Comparison of ENCODE assay signal across 25 cellular contexts in genomic region chr16:85142771-85143211, GRCh38. TPM values are rescaled to one million over a fixed set of nuclear protein-coding genes. Genes with fewer than 3 reads are reported as not detected.
"Had no signal": no experiment of that assay in that cellular context is flagged by ENCODE, and none has a peak within 500 bp of the region (broad histone marks: within the 10 kb centered on the region; RNA-seq: fewer than 3 reads in every experiment).

No MANE protein-coding gene starts in this region.

- H3K4me3 ChIP-seq: ascending aorta, body of pancreas, PC-9, SK-N-MC had no signal

- H3K36me3 Mint-ChIP-seq: activated CD8-positive, alpha-beta memory T cell treated with anti-CD3 and anti-CD28 coated beads, Interleukin-2, amount 10 ng/mL, durations not matched to agents 7 days and 5 days; activated naive CD4-positive, alpha-beta T cell treated with anti-CD3 and anti-CD28 coated beads, Interleukin-2, amount 50 U/mL, for 72 hours; T-cell had no signal

- H3K4me3 Mint-ChIP-seq: activated B cell treated with CpG ODN at 0.5 μM for 24 hours; activated CD4-positive, alpha-beta T cell treated with anti-CD3 and anti-CD28 coated beads, Interleukin-2, amount 10 ng/mL, durations not matched to agents 24 days and 14 days; activated CD8-positive, alpha-beta memory T cell treated with anti-CD3 and anti-CD28 coated beads, Interleukin-2, amount 10 ng/mL, durations not matched to agents 7 days and 5 days; activated naive CD8-positive, alpha-beta T cell treated with anti-CD3 and anti-CD28 coated beads, Interleukin-2, amount 50 U/mL, for 24 hours; activated T-cell treated with anti-CD3 and anti-CD28 coated beads, Interleukin-2, amount 50 U/mL, for 24 hours; activated T-helper 1 cell treated with anti-CD3 and anti-CD28 coated beads, Interleukin-12 subunit alpha, Interleukin-12 subunit beta, Interleukin-2, Interleukin-4 antibody, amounts not matched to agents 30 ng/mL and 10 ng/mL and 1 ng/mL, durations not matched to agents 14 hours and 24 hours and 36 hours; T-cell had no signal

- H3K27ac Mint-ChIP-seq: activated B cell treated with CpG ODN at 0.5 μM for 24 hours; activated CD4-positive, alpha-beta T cell treated with anti-CD3 and anti-CD28 coated beads, Interleukin-2, amount 10 ng/mL, durations not matched to agents 24 days and 14 days; activated CD8-positive, alpha-beta memory T cell treated with anti-CD3 and anti-CD28 coated beads, Interleukin-2, amount 10 ng/mL, durations not matched to agents 7 days and 5 days; activated naive CD4-positive, alpha-beta T cell treated with anti-CD3 and anti-CD28 coated beads, Interleukin-2, amount 50 U/mL, for 72 hours; activated naive CD8-positive, alpha-beta T cell treated with anti-CD3 and anti-CD28 coated beads, Interleukin-2, amount 50 U/mL, for 24 hours; activated T-cell treated with anti-CD3 and anti-CD28 coated beads, Interleukin-2, amount 50 U/mL, for 24 hours; activated T-helper 1 cell treated with anti-CD3 and anti-CD28 coated beads, Interleukin-12 subunit alpha, Interleukin-12 subunit beta, Interleukin-2, Interleukin-4 antibody, amounts not matched to agents 30 ng/mL and 10 ng/mL and 1 ng/mL, durations not matched to agents 14 hours and 24 hours and 36 hours; T-cell had no signal

- DNase-seq: activated B cell treated with CpG ODN at 0.5 μM for 24 hours; activated CD4-positive, alpha-beta T cell treated with anti-CD3 and anti-CD28 coated beads for 1 hour; activated CD4-positive, alpha-beta T cell treated with anti-CD3 and anti-CD28 coated beads, Interleukin-2, amount 10 ng/mL, durations not matched to agents 24 days and 14 days; activated CD4-positive, alpha-beta T cell treated with anti-CD3 and anti-CD28 coated beads, Interleukin-2, amount 50 U/mL, for 48 hours; activated CD8-positive, alpha-beta memory T cell treated with anti-CD3 and anti-CD28 coated beads, Interleukin-2, amount 10 ng/mL, durations not matched to agents 7 days and 5 days; activated effector memory CD4-positive, alpha-beta T cell treated with anti-CD3 and anti-CD28 coated beads, Interleukin-2, amount 50 U/mL, for 16 hours; activated naive CD4-positive, alpha-beta T cell treated with Interleukin-2 at 50 U/mL for 16 hours; activated naive CD8-positive, alpha-beta T cell treated with anti-CD3 and anti-CD28 coated beads, Interleukin-2, amount 50 U/mL, for 24 hours; activated T-cell treated with anti-CD3 and anti-CD28 coated beads, Interleukin-2, amount 50 U/mL, for 24 hours; amniotic stem cell; body of pancreas; NCI-H1105 treated with DMSO at 0.1 percent for 48 hours; NCI-H1436 treated with DMSO at 0.1 percent for 48 hours; NCI-H187; NCI-H2081; NCI-H510A treated with DMSO at 0.1 percent for 48 hours; PC-9; T-cell; T-helper 2 cell; T1000 had no signal

- H2AFZ ChIP-seq: PC-9 had no signal

- ATAC-seq: activated CD8-positive, alpha-beta memory T cell treated with anti-CD3 and anti-CD28 coated beads, Interleukin-2, amount 10 ng/mL, durations not matched to agents 7 days and 5 days; activated naive CD4-positive, alpha-beta T cell treated with anti-CD3 and anti-CD28 coated beads, Interleukin-2, amount 50 U/mL, for 72 hours; activated naive CD8-positive, alpha-beta T cell treated with anti-CD3 and anti-CD28 coated beads, Interleukin-2, amount 50 U/mL, for 24 hours; body of pancreas; T-cell had no signal

- H3K27me3 ChIP-seq: ascending aorta, body of pancreas had no signal

- H3K27ac ChIP-seq: ascending aorta, body of pancreas, PC-9, SK-N-MC had no signal

- H3K9me3 ChIP-seq: ascending aorta, body of pancreas had no signal

- H3K4me1 Mint-ChIP-seq: activated CD8-positive, alpha-beta memory T cell treated with anti-CD3 and anti-CD28 coated beads, Interleukin-2, amount 10 ng/mL, durations not matched to agents 7 days and 5 days had no signal

- H3K9me3 Mint-ChIP-seq: activated B cell treated with CpG ODN at 0.5 μM for 24 hours; activated CD4-positive, alpha-beta T cell treated with anti-CD3 and anti-CD28 coated beads, Interleukin-2, amount 10 ng/mL, durations not matched to agents 24 days and 14 days; activated naive CD4-positive, alpha-beta T cell treated with anti-CD3 and anti-CD28 coated beads, Interleukin-2, amount 50 U/mL, for 72 hours; activated naive CD8-positive, alpha-beta T cell treated with anti-CD3 and anti-CD28 coated beads, Interleukin-2, amount 50 U/mL, for 24 hours; activated T-cell treated with anti-CD3 and anti-CD28 coated beads, Interleukin-2, amount 50 U/mL, for 24 hours; activated T-helper 1 cell treated with anti-CD3 and anti-CD28 coated beads, Interleukin-12 subunit alpha, Interleukin-12 subunit beta, Interleukin-2, Interleukin-4 antibody, amounts not matched to agents 30 ng/mL and 10 ng/mL and 1 ng/mL, durations not matched to agents 14 hours and 24 hours and 36 hours; T-cell had no signal

- H3K36me3 ChIP-seq: ascending aorta had no signal

- H3K4me2 ChIP-seq: PC-9 had no signal

RNA-seq across cellular contexts. Expression of gene CIBAR2, which starts 30.5 kb away (rescaled TPM):
- total RNA-seq: activated B cell treated with CpG ODN at 0.5 μM for 24 hours; activated CD4-positive, alpha-beta T cell treated with anti-CD3 and anti-CD28 coated beads, Interleukin-2, amount 10 ng/mL, durations not matched to agents 24 days and 14 days; activated CD8-positive, alpha-beta memory T cell treated with anti-CD3 and anti-CD28 coated beads, Interleukin-2, amount 10 ng/mL, durations not matched to agents 7 days and 5 days; activated naive CD4-positive, alpha-beta T cell treated with anti-CD3 and anti-CD28 coated beads, Interleukin-2, amount 50 U/mL, for 72 hours; activated T-helper 1 cell treated with anti-CD3 and anti-CD28 coated beads, Interleukin-12 subunit alpha, Interleukin-12 subunit beta, Interleukin-2, Interleukin-4 antibody, amounts not matched to agents 30 ng/mL and 10 ng/mL and 1 ng/mL, durations not matched to agents 14 hours and 24 hours and 36 hours; ascending aorta; body of pancreas; bronchial epithelial cell; PC-9; T-cell had no signal
